ENCODE assay signal across 8 cellular contexts in genomic region chr15:51888593-51889195, GRCh38. TPM values are rescaled to one million over a fixed set of nuclear protein-coding genes. Genes with fewer than 3 reads are reported as not detected.
A peak's percentile ranks its signal among the peaks of the same experiment; 100 is the strongest.
DNase-seq lines count a peak whose midpoint lies in the region; ATAC-seq, FAIRE-seq and TF ChIP-seq lines count a peak whose summit lies in the region.

No MANE protein-coding gene starts in this region.

- no peak overlapping the region for H3K4me3 ChIP-seq in esophagus squamous epithelium

- peaks cover 4 to 22% (median 4%) of the 10 kb centered on the region in 3 donors for H3K4me1 ChIP-seq in esophagus squamous epithelium

- DNase-seq in natural killer cell (no peak), RCC 7860 (ENCODE audit: low spot score) (no peak), esophagus squamous epithelium (lab: John Stamatoyannopoulos, UW) (no peak), renal cortical epithelial cell (ENCODE audit: low read depth) (peak; percentile 39), H4 (ENCODE audit: low spot score) (no peak)
- no peak for DNase-seq in natural killer cell treated with Interleukin-12 subunit alpha and Interleukin-12 subunit beta and Interleukin-15 and Interleukin-18, amount 100 ng/mL, for 72 hours (ENCODE audit: low spot score)
- DNase-seq in activated T-helper 1 cell treated with anti-CD3 and anti-CD28 coated beads, Interleukin-12 subunit alpha, Interleukin-12 subunit beta, Interleukin-2, Interleukin-4 antibody, amounts not matched to agents 30 ng/mL and 10 ng/mL and 1 ng/mL, durations not matched to agents 14 hours and 24 hours and 36 hours (ENCODE audit: low spot score), result no peak

- H3K27me3 ChIP-seq in esophagus squamous epithelium, result no peaks in the 10 kb centered on the region

- ATAC-seq in natural killer cell (peak in 1 of 3 donors; percentile 46), HG03354 (IDR thresholded peaks at IDR 0.05; ENCODE audit: poor library complexity, severe bottlenecking, unreplicated experiment) (no peak)
- no peak for ATAC-seq in natural killer cell treated with Interleukin-12 subunit alpha and Interleukin-12 subunit beta and Interleukin-15 and Interleukin-18, amount 100 ng/mL, for 72 hours

- no peaks in the 10 kb centered on the region for H3K27me3 Mint-ChIP-seq in natural killer cell (ENCODE audit: low read depth in 2 of 2)
- H3K27me3 Mint-ChIP-seq in natural killer cell treated with Interleukin-12 subunit alpha and Interleukin-12 subunit beta and Interleukin-15 and Interleukin-18, amount 100 ng/mL, for 72 hours, result no peaks in the 10 kb centered on the region
- no peaks in the 10 kb centered on the region for H3K27me3 Mint-ChIP-seq in activated T-helper 1 cell treated with anti-CD3 and anti-CD28 coated beads, Interleukin-12 subunit alpha, Interleukin-12 subunit beta, Interleukin-2, Interleukin-4 antibody, amounts not matched to agents 30 ng/mL and 10 ng/mL and 1 ng/mL, durations not matched to agents 14 hours and 24 hours and 36 hours (ENCODE audit: insufficient read depth)

- FAIRE-seq in RCC 7860 (lab: Jason Lieb, UNC), result peak; percentile 80

- peaks cover 7% of the 10 kb centered on the region for H3K36me3 Mint-ChIP-seq in natural killer cell
- H3K36me3 Mint-ChIP-seq in natural killer cell treated with Interleukin-12 subunit alpha and Interleukin-12 subunit beta and Interleukin-15 and Interleukin-18, amount 100 ng/mL, for 72 hours, result peaks cover 8% of the 10 kb centered on the region
- peaks cover 28% of the 10 kb centered on the region for H3K36me3 Mint-ChIP-seq in activated T-helper 1 cell treated with anti-CD3 and anti-CD28 coated beads, Interleukin-12 subunit alpha, Interleukin-12 subunit beta, Interleukin-2, Interleukin-4 antibody, amounts not matched to agents 30 ng/mL and 10 ng/mL and 1 ng/mL, durations not matched to agents 14 hours and 24 hours and 36 hours (ENCODE audit: low read depth)

- H3K4me3 Mint-ChIP-seq in natural killer cell, result no peak overlapping the region
- H3K4me3 Mint-ChIP-seq in natural killer cell treated with Interleukin-12 subunit alpha and Interleukin-12 subunit beta and Interleukin-15 and Interleukin-18, amount 100 ng/mL, for 72 hours, result no peak overlapping the region
- no peak overlapping the region for H3K4me3 Mint-ChIP-seq in activated T-helper 1 cell treated with anti-CD3 and anti-CD28 coated beads, Interleukin-12 subunit alpha, Interleukin-12 subunit beta, Interleukin-2, Interleukin-4 antibody, amounts not matched to agents 30 ng/mL and 10 ng/mL and 1 ng/mL, durations not matched to agents 14 hours and 24 hours and 36 hours

- H3K27ac Mint-ChIP-seq in natural killer cell, result peak overlapping the region in 1 of 2 donors; percentile 5
- H3K27ac Mint-ChIP-seq in natural killer cell treated with Interleukin-12 subunit alpha and Interleukin-12 subunit beta and Interleukin-15 and Interleukin-18, amount 100 ng/mL, for 72 hours, result no peak overlapping the region
- H3K27ac Mint-ChIP-seq in activated T-helper 1 cell treated with anti-CD3 and anti-CD28 coated beads, Interleukin-12 subunit alpha, Interleukin-12 subunit beta, Interleukin-2, Interleukin-4 antibody, amounts not matched to agents 30 ng/mL and 10 ng/mL and 1 ng/mL, durations not matched to agents 14 hours and 24 hours and 36 hours, result no peak overlapping the region

- intact Hi-C loops in natural killer cell (cut with micrococcal nuclease), result loop anchor here (5.0 kb wide), 1 partner anchor 339 kb away; no protein-coding TSS in a partner anchor
- intact Hi-C loops in esophagus squamous epithelium (cut with DNase I), result no loop called here
- intact Hi-C loops in activated T-helper 1 cell treated with anti-CD3 and anti-CD28 coated beads, Interleukin-12 subunit alpha, Interleukin-12 subunit beta, Interleukin-2, Interleukin-4 antibody, amounts not matched to agents 30 ng/mL and 10 ng/mL and 1 ng/mL, durations not matched to agents 14 hours and 24 hours and 36 hours (cut with micrococcal nuclease), result loop anchor here (1.0 to 5.0 kb wide), 3 partner anchors 189 to 339 kb away; no protein-coding TSS in a partner anchor

- TF ChIP-seq CTCF in natural killer cell (IDR thresholded peaks at IDR 0.05), result peak; percentile 90
- TF ChIP-seq CTCF in esophagus squamous epithelium (IDR thresholded peaks at IDR 0.05), result peak; percentile 43 to 80 (median 64)

- H3K4me1 Mint-ChIP-seq in natural killer cell, result peaks cover 16 to 23% of the 10 kb centered on the region in 2 donors
- peaks cover 0 to 8% of the 10 kb centered on the region in 2 donors for H3K4me1 Mint-ChIP-seq in natural killer cell treated with Interleukin-12 subunit alpha and Interleukin-12 subunit beta and Interleukin-15 and Interleukin-18, amount 100 ng/mL, for 72 hours (ENCODE audit: low read depth in 2 of 2)
- peaks cover 8% of the 10 kb centered on the region for H3K4me1 Mint-ChIP-seq in activated T-helper 1 cell treated with anti-CD3 and anti-CD28 coated beads, Interleukin-12 subunit alpha, Interleukin-12 subunit beta, Interleukin-2, Interleukin-4 antibody, amounts not matched to agents 30 ng/mL and 10 ng/mL and 1 ng/mL, durations not matched to agents 14 hours and 24 hours and 36 hours (ENCODE audit: low read depth)

- H3K36me3 ChIP-seq in esophagus squamous epithelium, result peaks cover 4 to 74% (median 5%) of the 10 kb centered on the region in 3 donors

- 13 to 21% methylated on average over 2 of the region's 2 CpGs for WGBS in esophagus squamous epithelium, 2 donors

- H3K27ac ChIP-seq in esophagus squamous epithelium, result peak overlapping the region in 1 of 4 donors; percentile 10

- no peak for TF ChIP-seq POLR2A in esophagus squamous epithelium (IDR thresholded peaks at IDR 0.05)

- H3K9me3 Mint-ChIP-seq in natural killer cell, result no peaks in the 10 kb centered on the region
- no peaks in the 10 kb centered on the region for H3K9me3 Mint-ChIP-seq in natural killer cell treated with Interleukin-12 subunit alpha and Interleukin-12 subunit beta and Interleukin-15 and Interleukin-18, amount 100 ng/mL, for 72 hours
- H3K9me3 Mint-ChIP-seq in activated T-helper 1 cell treated with anti-CD3 and anti-CD28 coated beads, Interleukin-12 subunit alpha, Interleukin-12 subunit beta, Interleukin-2, Interleukin-4 antibody, amounts not matched to agents 30 ng/mL and 10 ng/mL and 1 ng/mL, durations not matched to agents 14 hours and 24 hours and 36 hours, result no peaks in the 10 kb centered on the region

- no peaks in the 10 kb centered on the region for H3K9me3 ChIP-seq in esophagus squamous epithelium

RNA-seq across cellular contexts. Expression of gene TMOD3, which starts 59.2 kb away (rescaled TPM):
- total RNA-seq in natural killer cell (10 to 100 TPM; 56.5 to 72.3 (median 69.4) TPM), esophagus squamous epithelium (10 to 100 TPM; 52.3 to 70.2 (median 62.5) TPM), renal cortical epithelial cell (71.9 and 106 TPM in 2 replicates)
- 10 to 100 TPM; 55.4 to 63.5 TPM for total RNA-seq in natural killer cell treated with Interleukin-12 subunit alpha and Interleukin-12 subunit beta and Interleukin-15 and Interleukin-18, amount 100 ng/mL, for 72 hours
- total RNA-seq in activated T-helper 1 cell treated with anti-CD3 and anti-CD28 coated beads, Interleukin-12 subunit alpha, Interleukin-12 subunit beta, Interleukin-2, Interleukin-4 antibody, amounts not matched to agents 30 ng/mL and 10 ng/mL and 1 ng/mL, durations not matched to agents 14 hours and 24 hours and 36 hours, result 59.2 and 60.2 TPM in 2 replicates
- 21.2 and 22.5 TPM in 2 replicates for total RNA-seq in H4 (2014; rRNA removed; shearing (Covaris generic))
